Comparison of ENCODE assay signal across 1 cellular context in genomic region chr1:24927473-24927872, GRCh38.
TF ChIP-seq lines count a peak whose summit lies in the region.

No MANE protein-coding gene starts in this region.

TF ChIP-seq in IMR-90, 13 proteins besides CTCF, POLR2A, EP300 and RAD21 (continued from another document):
- TF ChIP-seq ELK1 (IDR thresholded peaks at IDR 0.05; ENCODE audit: borderline replicate concordance, low read depth, low read length) (no peak), MAZ (IDR thresholded peaks at IDR 0.05; ENCODE audit: borderline replicate concordance, low read depth, low read length) (no peak), NFE2L2 (IDR thresholded peaks at IDR 0.05; ENCODE audit: low read depth, low read length) (no peak), RFX5 (IDR thresholded peaks at IDR 0.05; ENCODE audit: low read depth, low read length) (no peak), CHD1 (IDR thresholded peaks at IDR 0.05; ENCODE audit: low read depth, low read length) (no peak), FOS (IDR thresholded peaks at IDR 0.05; ENCODE audit: low read depth, low read length) (no peak), BHLHE40 (IDR thresholded peaks at IDR 0.05; ENCODE audit: low read depth, low read length) (no peak), MAFK (IDR thresholded peaks at IDR 0.05; ENCODE audit: low read depth, low read length) (no peak), CEBPB (IDR thresholded peaks at IDR 0.05; ENCODE audit: low read depth, low read length) (no peak), RCOR1 (IDR thresholded peaks at IDR 0.05; ENCODE audit: insufficient replicate concordance, low read length) (no peak)
